ENCODE assay signal across 28 cellular contexts in genomic region chr2:241475267-241475666, GRCh38.
"Had no signal": no experiment of that assay in that cellular context is flagged by ENCODE, and none has a peak within 500 bp of the region (broad histone marks: within the 10 kb centered on the region; RNA-seq: fewer than 3 reads in every experiment).

No MANE protein-coding gene starts in this region.

- H2AFZ ChIP-seq: parathyroid adenoma had no signal

- ATAC-seq: naive thymus-derived CD8-positive, alpha-beta T cell; natural killer cell treated with Interleukin-12 subunit alpha and Interleukin-12 subunit beta and Interleukin-15 and Interleukin-18, amount 100 ng/mL, for 72 hours; psoas muscle; right lobe of liver; stimulated activated memory B cell treated with anti-CD40 and anti-IgM and Interleukin-4, amounts not matched to agents 10 μg/mL and 1 μg/mL and 100 μg/mL, for 72 hours; stimulated activated naive CD8-positive, alpha-beta T cell treated with anti-CD3 and anti-CD28 coated beads, Interleukin-15, amount 100 ng/mL, for 72 hours; stimulated activated naive CD8-positive, alpha-beta T cell treated with anti-CD3 and anti-CD28 coated beads, Interleukin-15, Interleukin-2, amounts not matched to agents 100 U/mL and 50 U/mL, for 24 hours; upper lobe of right lung had no signal

- H3K4me1 ChIP-seq: parathyroid adenoma, psoas muscle, right lobe of liver, sigmoid colon, suprapubic skin, testis, tibial artery, transverse colon, upper lobe of right lung, uterus had no signal

- H3K9me3 ChIP-seq: neutrophil, ovary, psoas muscle, right lobe of liver, sigmoid colon, suprapubic skin, testis, tibial artery, transverse colon, upper lobe of right lung, uterus had no signal

- H3K27me3 ChIP-seq: ovary, right lobe of liver, sigmoid colon, suprapubic skin, testis, tibial artery, transverse colon, upper lobe of right lung, uterus had no signal

- H3K4me3 ChIP-seq: ovary, psoas muscle, right lobe of liver, sigmoid colon, suprapubic skin, testis, tibial artery, transverse colon, upper lobe of right lung, uterus had no signal

- H3K27ac ChIP-seq: neutrophil, ovary, parathyroid adenoma, psoas muscle, right lobe of liver, sigmoid colon, suprapubic skin, testis, tibial artery, transverse colon, upper lobe of right lung, uterus had no signal

- DNase-seq: naive B cell; naive thymus-derived CD8-positive, alpha-beta T cell; nephron progenitor cell; nucleus accumbens; ovary; psoas muscle; right lobe of liver; sigmoid colon; small intestine; stimulated activated CD4-positive, alpha-beta T cell treated with anti-CD3 and anti-CD28 coated beads, Interleukin-12 subunit alpha, Interleukin-12 subunit beta, amount 100 ng/mL, for 4 hours; stimulated activated CD4-positive, alpha-beta T cell treated with anti-CD3 and anti-CD28 coated beads, Interleukin-1b, Interleukin-23, amount 100 ng/mL, for 48 hours; stimulated activated CD4-positive, alpha-beta T cell treated with anti-CD3 and anti-CD28 coated beads, Interleukin-4, amount 100 ng/mL, for 1 hour; stimulated activated CD4-positive, alpha-beta T cell treated with anti-CD3 and anti-CD28 coated beads, Interleukin-4, amount 100 ng/mL, for 4 hours; stimulated activated CD8-positive, alpha-beta memory T cell treated with anti-CD3 and anti-CD28 coated beads, Interleukin-4, amount 100 ng/mL, for 48 hours; stimulated activated naive CD4-positive, alpha-beta T cell; stimulated activated naive CD8-positive, alpha-beta T cell treated with anti-CD3 and anti-CD28 coated beads, Interleukin-15, amount 100 ng/mL, for 72 hours; stimulated activated naive CD8-positive, alpha-beta T cell treated with anti-CD3 and anti-CD28 coated beads, Interleukin-15, Interleukin-2, amounts not matched to agents 100 U/mL and 50 U/mL, for 24 hours; substantia nigra; testis; tibial artery; transverse colon; upper lobe of right lung; uterus had no signal

- H3K36me3 ChIP-seq: neutrophil, ovary, uterus had no signal
